Comparison of ENCODE assay signal across 8 cellular contexts in the genomic region with DNA sequence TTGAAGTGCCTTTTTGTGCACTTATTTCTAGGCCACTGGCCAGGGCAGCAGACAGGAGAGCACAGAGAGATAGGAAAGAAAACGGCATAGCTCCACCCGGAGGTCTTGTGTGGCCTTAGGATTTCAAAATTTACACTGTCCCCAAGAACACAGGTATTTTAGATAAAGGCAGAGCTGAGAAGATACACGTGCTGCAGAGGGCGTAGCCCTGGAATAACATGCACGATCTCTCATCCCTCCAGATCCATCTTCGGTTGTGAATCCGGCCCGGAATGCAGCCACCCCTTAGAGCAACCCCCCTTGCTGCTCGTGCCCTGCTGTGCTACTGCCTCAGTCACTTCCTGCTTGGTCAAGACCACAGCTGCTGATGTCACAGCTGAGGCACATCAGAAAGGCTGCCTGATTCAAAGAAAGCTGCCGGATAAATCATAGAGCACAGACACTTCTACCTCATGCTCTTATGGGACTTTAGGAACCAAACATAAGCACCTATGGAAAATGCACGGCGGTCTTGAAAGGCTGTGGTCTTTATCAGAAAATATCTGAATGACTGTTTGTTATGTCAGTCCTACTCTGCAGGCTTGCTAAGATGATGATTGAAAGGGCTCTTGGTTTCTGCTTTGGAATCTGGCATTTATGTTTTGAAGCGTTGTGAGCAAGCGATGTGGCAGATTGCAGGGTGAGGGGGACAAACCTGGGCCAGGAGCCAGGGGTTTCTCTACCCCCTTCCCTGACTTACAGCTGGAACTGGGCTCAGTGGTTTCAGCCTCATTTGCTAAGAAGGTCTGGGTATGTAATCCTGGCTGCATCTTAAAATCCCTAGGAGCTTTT.
DNase-seq lines count a peak whose midpoint lies in the region; ATAC-seq and TF ChIP-seq lines count a peak whose summit lies in the region.

No MANE protein-coding gene starts in this region.

- H3K27ac Mint-ChIP-seq in T-helper 1 cell treated with Interleukin-12 subunit alpha and Interleukin-12 subunit beta and Interleukin-4 antibody, amounts not matched to agents 30 μg/mL and 1 μg/mL, for 36 hours: peak overlapping the region; percentile 7

- ATAC-seq in GM21825 (IDR thresholded peaks at IDR 0.05; ENCODE audit: unreplicated experiment) (peak; percentile 54), gastroesophageal sphincter (peak; percentile 72), HG03159 (IDR thresholded peaks at IDR 0.05; ENCODE audit: unreplicated experiment) (no peak)

- DNase-seq in Ammon's horn (ENCODE audit: low spot score) (peak; percentile 33), breast epithelium (ENCODE audit: low spot score in 2 of 2) (no peak), NCI-H2029 treated with DMSO at 0.1 percent for 48 hours (lab: John Stamatoyannopoulos, UW) (no peak)

- H3K36me3 Mint-ChIP-seq in T-helper 1 cell treated with Interleukin-12 subunit alpha and Interleukin-12 subunit beta and Interleukin-4 antibody, amounts not matched to agents 30 μg/mL and 1 μg/mL, for 36 hours (ENCODE audit: low read depth): peaks cover 13% of the 10 kb centered on the region

- no peak for TF ChIP-seq EP300 in gastroesophageal sphincter (IDR thresholded peaks at IDR 0.05)

- intact Hi-C loops in breast epithelium (cut with DNase I; ENCODE audit: low total_unique reads): no loop called here

- H3K9me3 ChIP-seq in gastroesophageal sphincter (no peaks in the 10 kb centered on the region), skeletal muscle satellite cell (replicated peaks; ENCODE audit: low read length) (no peaks in the 10 kb centered on the region), breast epithelium (no peaks in the 10 kb centered on the region)

- H3K36me3 ChIP-seq in gastroesophageal sphincter (peaks cover 0 to 79% of the 10 kb centered on the region in 2 donors), skeletal muscle satellite cell (ENCODE audit: insufficient read depth, low read length) (peaks cover 17% of the 10 kb centered on the region), breast epithelium (no peaks in the 10 kb centered on the region)

- TF ChIP-seq CTCF in gastroesophageal sphincter (IDR thresholded peaks at IDR 0.05) (no peak), breast epithelium (IDR thresholded peaks at IDR 0.05) (no peak)

- peak overlapping the region; percentile 11 for H3K9ac ChIP-seq in skeletal muscle satellite cell (ENCODE audit: low read depth, low read length)

- peak overlapping the region; percentile 29 for H3K4me3 Mint-ChIP-seq in T-helper 1 cell treated with Interleukin-12 subunit alpha and Interleukin-12 subunit beta and Interleukin-4 antibody, amounts not matched to agents 30 μg/mL and 1 μg/mL, for 36 hours

- H3K4me3 ChIP-seq in gastroesophageal sphincter (no peak overlapping the region), skeletal muscle satellite cell (ENCODE audit: low read length) (no peak overlapping the region), breast epithelium (no peak overlapping the region)

- H3K4me1 ChIP-seq in gastroesophageal sphincter (peaks cover 0 to 92% (median 15%) of the 10 kb centered on the region in 3 donors), skeletal muscle satellite cell (ENCODE audit: control insufficient read depth, insufficient read depth, low read length) (peaks cover 13% of the 10 kb centered on the region), breast epithelium (no peaks in the 10 kb centered on the region)

- 26% methylated on average over 12 of the region's 14 CpGs; no CpG with 5 or more reads in 1 of the 2 donors for WGBS in gastroesophageal sphincter (ENCODE audit: low coverage in 1 of 2), 2 donors

- H3K27me3 ChIP-seq in gastroesophageal sphincter (no peaks in the 10 kb centered on the region), skeletal muscle satellite cell (ENCODE audit: control insufficient read depth, insufficient read depth, low read length) (no peaks in the 10 kb centered on the region), breast epithelium (no peaks in the 10 kb centered on the region)

- H3K4me2 ChIP-seq in skeletal muscle satellite cell (ENCODE audit: low read length): peak overlapping the region; percentile 65

- TF ChIP-seq POLR2A in gastroesophageal sphincter (IDR thresholded peaks at IDR 0.05) (no peak), breast epithelium (IDR thresholded peaks at IDR 0.05) (no peak)

- H3K27me3 Mint-ChIP-seq in T-helper 1 cell treated with Interleukin-12 subunit alpha and Interleukin-12 subunit beta and Interleukin-4 antibody, amounts not matched to agents 30 μg/mL and 1 μg/mL, for 36 hours (ENCODE audit: low read depth): no peaks in the 10 kb centered on the region

- H3K9me3 Mint-ChIP-seq in T-helper 1 cell treated with Interleukin-12 subunit alpha and Interleukin-12 subunit beta and Interleukin-4 antibody, amounts not matched to agents 30 μg/mL and 1 μg/mL, for 36 hours: peaks cover 4% of the 10 kb centered on the region

- H3K4me1 Mint-ChIP-seq in T-helper 1 cell treated with Interleukin-12 subunit alpha and Interleukin-12 subunit beta and Interleukin-4 antibody, amounts not matched to agents 30 μg/mL and 1 μg/mL, for 36 hours (ENCODE audit: low read depth): peaks cover 30% of the 10 kb centered on the region

- H3K27ac ChIP-seq in gastroesophageal sphincter: peak overlapping the region in 3 of 4 donors; percentile 44 to 73 (median 68)
- H3K27ac ChIP-seq in breast epithelium: no peak overlapping the region

Comparison
In these comparisons a context has a peak if more than half of its experiments do, and no peak if none do; other contexts are left out.
1. H3K27ac ChIP-seq: peak in gastroesophageal sphincter (3 of 4); none in breast epithelium (0 of 2).